ENCODE assay signal across 2 cellular contexts in genomic region chr19:48796468-48797083, GRCh38.
TF ChIP-seq lines count a peak whose summit lies in the region.

No MANE protein-coding gene starts in this region.

TF ChIP-seq in HCT116, 20 proteins besides CTCF, POLR2A, EP300 and RAD21:
- no peak for TF ChIP-seq POLR2AphosphoS5 (IDR thresholded peaks at IDR 0.05; ENCODE audit: low read depth, low read length)
- TF ChIP-seq CBX3 (IDR thresholded peaks at IDR 0.05; ENCODE audit: low read depth), result no peak
- TF ChIP-seq FOSL1 (IDR thresholded peaks at IDR 0.05; ENCODE audit: low read depth), result no peak
- no peak for TF ChIP-seq REST (IDR thresholded peaks at IDR 0.05; ENCODE audit: low read depth)
- no peak for TF ChIP-seq TCF7L2 (IDR thresholded peaks at IDR 0.05; ENCODE audit: borderline replicate concordance, extremely low read depth, insufficient read depth, insufficient read length)
- no peak for TF ChIP-seq SP1 (IDR thresholded peaks at IDR 0.05; ENCODE audit: low read depth)
- TF ChIP-seq YY1 (IDR thresholded peaks at IDR 0.05; ENCODE audit: extremely low read depth, insufficient replicate concordance, low read depth, low read length), result no peak
- no peak for TF ChIP-seq EGR1 (IDR thresholded peaks at IDR 0.05; ENCODE audit: low read depth)
- TF ChIP-seq JUND (IDR thresholded peaks at IDR 0.05), result no peak
- TF ChIP-seq ZBTB33 (IDR thresholded peaks at IDR 0.05; ENCODE audit: extremely low read depth, insufficient replicate concordance, low read length), result no peak
- TF ChIP-seq EZH2phosphoT487 (IDR thresholded peaks at IDR 0.05; ENCODE audit: borderline replicate concordance), result no peak
- no peak for TF ChIP-seq SIN3A (IDR thresholded peaks at IDR 0.05; ENCODE audit: low read depth)

TF ChIP-seq in K562, 482 proteins besides CTCF, POLR2A, EP300 and RAD21:
- TF ChIP-seq SIX5 (IDR thresholded peaks at IDR 0.05; ENCODE audit: borderline replicate concordance in 1 of 2, insufficient read depth in 1 of 2, low read depth in 1 of 2, low read length in 2 of 2) (no peak), POLR2G (IDR thresholded peaks at IDR 0.05; ENCODE audit: low read depth, low read length) (peak; percentile 64), RBFOX2 (IDR thresholded peaks at IDR 0.05; ENCODE audit: low read depth, low read length) (peak; percentile 42), FOXJ2 (tag; IDR thresholded peaks at IDR 0.05) (no peak)
